15 cellular contexts compared by ENCODE assay signal in the genomic region with DNA sequence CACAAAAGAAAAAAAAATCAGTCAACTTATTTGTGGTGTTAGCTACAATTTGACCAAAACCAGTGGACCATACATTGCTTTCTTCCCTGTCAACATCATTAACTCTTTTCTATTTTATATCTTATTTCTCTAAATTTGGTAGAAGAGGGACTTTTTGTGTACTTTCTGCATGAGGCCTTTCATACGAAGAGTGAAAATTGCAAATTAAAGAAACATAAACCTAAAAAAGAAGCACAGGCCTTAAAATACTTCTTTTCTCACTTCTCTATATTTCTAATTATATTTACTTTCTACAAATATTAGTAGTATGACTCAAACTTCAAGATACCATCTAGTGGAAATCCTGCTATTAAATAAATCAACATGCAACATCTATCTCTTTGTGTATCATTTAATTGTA.
A peak's percentile ranks its signal among the peaks of the same experiment; 100 is the strongest.
DNase-seq lines count a peak whose midpoint lies in the region; ATAC-seq, FAIRE-seq and TF ChIP-seq lines count a peak whose summit lies in the region.
"Had no signal": no experiment of that assay in that cellular context is flagged by ENCODE, and none has a peak within 500 bp of the region (broad histone marks: within the 10 kb centered on the region; RNA-seq: fewer than 3 reads in every experiment).

No MANE protein-coding gene starts in this region.

- no peaks in the 10 kb centered on the region for H3K79me2 ChIP-seq in endothelial cell of umbilical vein (ENCODE audit: control insufficient read depth, insufficient read depth, low read length)

- H3K27ac Mint-ChIP-seq in activated naive CD8-positive, alpha-beta T cell treated with anti-CD3 and anti-CD28 coated beads, Interleukin-2, amount 50 U/mL, for 24 hours: no peak overlapping the region

- dilution Hi-C loops in endothelial cell of umbilical vein (cut with MboI; ENCODE audit: extremely low pct_ligation_motif_present, low sequenced_read_pairs): no loop called here

- H3K4me2 ChIP-seq in endothelial cell of umbilical vein (ENCODE audit: insufficient read depth, low read length): peak overlapping the region; percentile 46

- H3K4me1 ChIP-seq in endothelial cell of umbilical vein (ENCODE audit: control insufficient read depth, extremely low read depth, insufficient read depth, low read length): peaks cover 45% of the 10 kb centered on the region

- POLR2A ChIA-PET in endothelial cell of umbilical vein (lab: Charles Lee): no interaction called here

- no peaks in the 10 kb centered on the region for H4K20me1 ChIP-seq in endothelial cell of umbilical vein (replicated peaks; ENCODE audit: control insufficient read depth, extremely low read depth, insufficient read depth, low read length)

- H3K4me3 Mint-ChIP-seq in activated naive CD8-positive, alpha-beta T cell treated with anti-CD3 and anti-CD28 coated beads, Interleukin-2, amount 50 U/mL, for 24 hours: no peak overlapping the region

- no peak for TF ChIP-seq CTCF in endothelial cell of umbilical vein (IDR thresholded peaks at IDR 0.05; ENCODE audit: extremely low read depth in 1 of 2, insufficient read depth in 1 of 2, low read depth in 1 of 2, low read length in 2 of 2)

- no peaks in the 10 kb centered on the region for H3K4me1 Mint-ChIP-seq in activated naive CD8-positive, alpha-beta T cell treated with anti-CD3 and anti-CD28 coated beads, Interleukin-2, amount 50 U/mL, for 24 hours

- no peak overlapping the region for H3K9ac ChIP-seq in endothelial cell of umbilical vein (replicated peaks; ENCODE audit: extremely low read depth, insufficient read depth, low read length)

- H3K36me3 ChIP-seq in endothelial cell of umbilical vein (ENCODE audit: control insufficient read depth in 2 of 2, extremely low read depth in 1 of 2, insufficient read depth in 2 of 2, low read length in 2 of 2): no peaks in the 10 kb centered on the region

- H3K27ac ChIP-seq in endothelial cell of umbilical vein (ENCODE audit: insufficient read depth, low read depth, low read length): peak overlapping the region; percentile 82
- H3K27ac ChIP-seq: C4-2B had no signal

- BruUV-seq in endothelial cell of umbilical vein (replicated peaks; lab: Mats Ljungman, UMichigan): no TSS peak

- no peak overlapping the region for H3K4me3 ChIP-seq in endothelial cell of umbilical vein (replicated peaks in 1 of 3; ENCODE audit: insufficient read depth in 1 of 3, low read depth in 1 of 3, low read length in 3 of 3)

- no peaks in the 10 kb centered on the region for H3K27me3 ChIP-seq in endothelial cell of umbilical vein (ENCODE audit: control insufficient read depth in 2 of 2, insufficient read depth in 2 of 2, low read length in 2 of 2)

- H3K27me3 Mint-ChIP-seq in activated naive CD8-positive, alpha-beta T cell treated with anti-CD3 and anti-CD28 coated beads, Interleukin-2, amount 50 U/mL, for 24 hours: no peaks in the 10 kb centered on the region

- H3K9me3 ChIP-seq in endothelial cell of umbilical vein (replicated peaks; ENCODE audit: control insufficient read depth, insufficient read depth, low read length): no peaks in the 10 kb centered on the region

- CTCF ChIA-PET in endothelial cell of umbilical vein (lab: Charles Lee): interaction anchor here (0.9 to 1.3 kb wide), 2 partner anchors 30 to 159 kb away, joined by 3 read pairs; no protein-coding TSS in a partner anchor

- DNase-seq in endothelial cell of umbilical vein (ENCODE audit: low read depth, low spot score) (no peak), head of caudate nucleus (no peak)
- DNase-seq in activated CD4-positive, alpha-beta T cell treated with anti-CD3 and anti-CD28 coated beads for 4 hours: no peak
- no peak for DNase-seq in activated naive CD8-positive, alpha-beta T cell treated with anti-CD3 and anti-CD28 coated beads, Interleukin-2, amount 50 U/mL, for 24 hours
- no peak for DNase-seq in activated effector memory CD4-positive, alpha-beta T cell treated with anti-CD3 and anti-CD28 coated beads, Interleukin-2, amount 50 U/mL, for 16 hours
- DNase-seq: activated CD4-positive, alpha-beta T cell treated with anti-CD3 and anti-CD28 coated beads for 1 hour; activated naive CD4-positive, alpha-beta T cell treated with Interleukin-2 at 50 U/mL for 16 hours; Kasumi-1; left colon; stimulated activated naive CD4-positive, alpha-beta T cell treated with Interleukin-2 at 50 U/mL for 16 hours had no signal

- intact Hi-C loops in endothelial cell of umbilical vein (cut with micrococcal nuclease) (loop anchor here (5.0 to 10.0 kb wide), 4 partner anchors 581 to 1238 kb away; no protein-coding TSS in a partner anchor), head of caudate nucleus (cut with DNase I) (no loop called here)

- TF ChIP-seq POLR2A in GM18505 (IDR thresholded peaks at IDR 0.05; ENCODE audit: borderline replicate concordance, extremely low read depth, insufficient read depth, insufficient read length): no peak
- no peak for TF ChIP-seq POLR2A in endothelial cell of umbilical vein (IDR thresholded peaks at IDR 0.05; ENCODE audit: low read depth, low read length)

- H3K9me3 Mint-ChIP-seq in activated naive CD8-positive, alpha-beta T cell treated with anti-CD3 and anti-CD28 coated beads, Interleukin-2, amount 50 U/mL, for 24 hours: no peaks in the 10 kb centered on the region

- no peak overlapping the region for H2AFZ ChIP-seq in endothelial cell of umbilical vein (ENCODE audit: low read depth, low read length)

- H3K9me1 ChIP-seq in endothelial cell of umbilical vein (replicated peaks; ENCODE audit: control insufficient read depth, extremely low read depth, insufficient read depth, low read length): no peaks in the 10 kb centered on the region

- no peak for FAIRE-seq in endothelial cell of umbilical vein (lab: Jason Lieb, UNC)

- H3K36me3 Mint-ChIP-seq in activated naive CD8-positive, alpha-beta T cell treated with anti-CD3 and anti-CD28 coated beads, Interleukin-2, amount 50 U/mL, for 24 hours (ENCODE audit: low read depth): no peaks in the 10 kb centered on the region

- peak; percentile 53 for ATAC-seq in GM18505 (IDR thresholded peaks at IDR 0.05; ENCODE audit: unreplicated experiment)
- ATAC-seq in GM21576 (IDR thresholded peaks at IDR 0.05; ENCODE audit: unreplicated experiment): peak; percentile 53
- ATAC-seq in HG03135 (IDR thresholded peaks at IDR 0.05; ENCODE audit: unreplicated experiment): peak; percentile 41
- ATAC-seq in activated naive CD8-positive, alpha-beta T cell treated with anti-CD3 and anti-CD28 coated beads, Interleukin-2, amount 50 U/mL, for 24 hours: no peak
- ATAC-seq: left colon, Right ventricle myocardium inferior had no signal

TF ChIP-seq in endothelial cell of umbilical vein, 7 proteins besides CTCF, POLR2A, EP300 and RAD21:
- TF ChIP-seq JUN (IDR thresholded peaks at IDR 0.05; ENCODE audit: borderline replicate concordance, insufficient read depth, insufficient read length, low read depth) (no peak), POLR2AphosphoS5 (IDR thresholded peaks at IDR 0.05; ENCODE audit: insufficient read depth, low read depth, low read length) (no peak), EZH2 (IDR thresholded peaks at IDR 0.05; ENCODE audit: borderline replicate concordance, low read depth, low read length, severe bottlenecking) (no peak), FOS (IDR thresholded peaks at IDR 0.05; ENCODE audit: borderline replicate concordance, insufficient read depth, low read length) (no peak), MYC (IDR thresholded peaks at IDR 0.05; ENCODE audit: low read depth, low read length) (no peak), GATA2 (IDR thresholded peaks at IDR 0.05; ENCODE audit: insufficient read depth, insufficient read length, low read depth, low read length) (no peak)
- TF ChIP-seq, protein P1, sequence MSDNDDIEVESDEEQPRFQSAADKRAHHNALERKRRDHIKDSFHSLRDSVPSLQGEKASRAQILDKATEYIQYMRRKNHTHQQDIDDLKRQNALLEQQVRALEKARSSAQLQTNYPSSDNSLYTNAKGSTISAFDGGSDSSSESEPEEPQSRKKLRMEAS (IDR thresholded peaks at IDR 0.05; ENCODE audit: insufficient read depth, insufficient read length): no peak
TF ChIP-seq in endothelial cell of umbilical vein: peak in this region for 0.
